ENCODE assay signal across 28 cellular contexts in genomic region chr11:15525582-15525981, GRCh38.
"Had no signal": no experiment of that assay in that cellular context is flagged by ENCODE, and none has a peak within 500 bp of the region (broad histone marks: within the 10 kb centered on the region; RNA-seq: fewer than 3 reads in every experiment).

No MANE protein-coding gene starts in this region.

- FAIRE-seq: endometrium, urothelium cell line had no signal

- H3K36me3 Mint-ChIP-seq: memory B cell; stimulated activated naive B cell treated with anti-CD40 and anti-IgM and Interleukin-4, amounts not matched to agents 10 μg/mL and 1 μg/mL and 100 μg/mL, for 72 hours had no signal

- ATAC-seq: effector memory CD8-positive, alpha-beta T cell; left colon; left ventricle myocardium superior; natural killer cell; psoas muscle; right cardiac atrium; stimulated activated naive B cell treated with anti-CD40 and anti-IgM and Interleukin-4, amounts not matched to agents 10 μg/mL and 1 μg/mL and 100 μg/mL, for 72 hours had no signal

- H3K36me3 ChIP-seq: esophagus squamous epithelium, ovary, thoracic aorta, tibial nerve, upper lobe of left lung had no signal

- H3K4me3 ChIP-seq: esophagus squamous epithelium, lung, ovary, psoas muscle, skin epidermis, thoracic aorta, tibial nerve, upper lobe of left lung had no signal

- H3K27me3 ChIP-seq: esophagus squamous epithelium, ovary, tibial nerve, upper lobe of left lung had no signal

- H3K4me3 Mint-ChIP-seq: effector memory CD8-positive, alpha-beta T cell; immature natural killer cell; memory B cell; natural killer cell; stimulated activated naive B cell treated with anti-CD40 and anti-IgM and Interleukin-4, amounts not matched to agents 10 μg/mL and 1 μg/mL and 100 μg/mL, for 72 hours; stimulated activated naive CD8-positive, alpha-beta T cell treated with anti-CD3 and anti-CD28 coated beads, Interleukin-15, Interleukin-2, amounts not matched to agents 100 ng/mL and 50 ng/mL, for 24 hours had no signal

- DNase-seq: cortex of kidney; effector memory CD8-positive, alpha-beta T cell; esophagus squamous epithelium; foreskin melanocyte; hypothalamus; immature natural killer cell; islet precursor cell; kidney glomerular epithelial cell; left colon; left ventricle myocardium superior; natural killer cell; occipital lobe; ovary; posterior cingulate gyrus; psoas muscle; stimulated activated CD4-positive, alpha-beta T cell treated with anti-CD3 and anti-CD28 coated beads, Interleukin-15, amount 100 ng/mL, for 24 hours; stimulated activated CD4-positive, alpha-beta T cell treated with anti-CD3 and anti-CD28 coated beads, Interleukin-2, amount 100 ng/mL, for 48 hours; stimulated activated naive B cell treated with anti-CD40 and anti-IgM and Interleukin-4, amounts not matched to agents 10 μg/mL and 1 μg/mL and 100 μg/mL, for 72 hours; upper lobe of left lung had no signal

- H3K4me1 Mint-ChIP-seq: immature natural killer cell; memory B cell; natural killer cell; stimulated activated naive B cell treated with anti-CD40 and anti-IgM and Interleukin-4, amounts not matched to agents 10 μg/mL and 1 μg/mL and 100 μg/mL, for 72 hours had no signal

- H3K27ac Mint-ChIP-seq: effector memory CD8-positive, alpha-beta T cell; immature natural killer cell; memory B cell; natural killer cell; stimulated activated naive B cell treated with anti-CD40 and anti-IgM and Interleukin-4, amounts not matched to agents 10 μg/mL and 1 μg/mL and 100 μg/mL, for 72 hours; stimulated activated naive CD8-positive, alpha-beta T cell treated with anti-CD3 and anti-CD28 coated beads, Interleukin-15, Interleukin-2, amounts not matched to agents 100 ng/mL and 50 ng/mL, for 24 hours had no signal

- H3K4me1 ChIP-seq: esophagus squamous epithelium, psoas muscle, tibial nerve, upper lobe of left lung had no signal

- H3K27me3 Mint-ChIP-seq: effector memory CD8-positive, alpha-beta T cell; stimulated activated naive CD8-positive, alpha-beta T cell treated with anti-CD3 and anti-CD28 coated beads, Interleukin-15, Interleukin-2, amounts not matched to agents 100 ng/mL and 50 ng/mL, for 24 hours had no signal

- H3K27ac ChIP-seq: esophagus squamous epithelium, ovary, psoas muscle, skin epidermis, thoracic aorta, tibial nerve, upper lobe of left lung had no signal
